In genomic region chr17:74493381-74493833, GRCh38 we compare ENCODE assay signal across 1 cellular context.
TF ChIP-seq lines count a peak whose summit lies in the region.

No MANE protein-coding gene starts in this region.

TF ChIP-seq in HepG2, 621 proteins besides CTCF, POLR2A, EP300 and RAD21:
- TF ChIP-seq HINFP (CRISPR knock-in tag; IDR thresholded peaks at IDR 0.05; ENCODE audit: low read depth) (0 out of 2 replicates have a peak, but pooled peaks have one; percentile 31), ZFP82 (CRISPR knock-in tag; IDR thresholded peaks at IDR 0.05; ENCODE audit: borderline replicate concordance) (no peak), PATZ1 (CRISPR knock-in tag; IDR thresholded peaks at IDR 0.05) (0 out of 2 replicates have a peak, but pooled peaks have one; percentile 48), ZNF891 (CRISPR knock-in tag; IDR thresholded peaks at IDR 0.05) (0 out of 2 replicates have a peak, but pooled peaks have one; percentile 43), CENPX (CRISPR knock-in tag; IDR thresholded peaks at IDR 0.05) (no peak), ZNF670 (CRISPR knock-in tag; IDR thresholded peaks at IDR 0.05; ENCODE audit: borderline replicate concordance) (no peak), THRA (CRISPR knock-in tag; IDR thresholded peaks at IDR 0.05; ENCODE audit: borderline replicate concordance) (peak; percentile 46; the same call in 1 of the 2 replicates), STAG1 (CRISPR knock-in tag; IDR thresholded peaks at IDR 0.05) (peak; percentile 98), ZNF331 (CRISPR knock-in tag; IDR thresholded peaks at IDR 0.05) (0 out of 2 replicates have a peak, but pooled peaks have one; percentile 26), PPARG (CRISPR knock-in tag; conservative IDR thresholded peaks at IDR 0.05) (0 out of 2 replicates have a peak, but pooled peaks have one; percentile 16), XRCC5 (optimal IDR thresholded peaks at IDR 0.05; ENCODE audit: low read length) (peak; percentile 65), MXI1 (IDR thresholded peaks at IDR 0.05; ENCODE audit: borderline replicate concordance, low read depth, low read length) (0 out of 3 replicates have a peak, but pooled peaks have one; percentile 17), THAP8 (CRISPR knock-in tag; IDR thresholded peaks at IDR 0.05; ENCODE audit: borderline replicate concordance) (0 out of 2 replicates have a peak, but pooled peaks have one; percentile 54), RNF2 (conservative IDR thresholded peaks at IDR 0.05; ENCODE audit: low read depth) (no peak), RXRB (CRISPR knock-in tag; IDR thresholded peaks at IDR 0.05; ENCODE audit: borderline replicate concordance) (peak; percentile 48; the same call in 1 of the 2 replicates), ZNF230 (CRISPR knock-in tag; IDR thresholded peaks at IDR 0.05) (no peak), ZNF501 (CRISPR knock-in tag; IDR thresholded peaks at IDR 0.05) (peak; percentile 58; the same call in 1 of the 2 replicates), NRL (CRISPR knock-in tag; IDR thresholded peaks at IDR 0.05; ENCODE audit: borderline replicate concordance) (0 out of 2 replicates have a peak, but pooled peaks have one; percentile 56), HNF1B (CRISPR knock-in tag; IDR thresholded peaks at IDR 0.05) (peak; percentile 65; the same call in 1 of the 2 replicates), HMGXB4 (CRISPR knock-in tag; IDR thresholded peaks at IDR 0.05; ENCODE audit: borderline replicate concordance in 1 of 2, low read depth in 1 of 2) (peak in 1 of 2 experiments; percentile 43; a peak in 1 of 4 replicates), ZNF607 (CRISPR knock-in tag; IDR thresholded peaks at IDR 0.05; ENCODE audit: borderline replicate concordance) (0 out of 2 replicates have a peak, but pooled peaks have one; percentile 21), ARID3A (IDR thresholded peaks at IDR 0.05; ENCODE audit: low read depth, low read length) (peak; percentile 74), SMAD3 (CRISPR knock-in tag; IDR thresholded peaks at IDR 0.05) (0 out of 2 replicates have a peak, but pooled peaks have one; percentile 37), TEAD3 (CRISPR knock-in tag; optimal IDR thresholded peaks at IDR 0.05; ENCODE audit: borderline replicate concordance) (peak; percentile 36), ZNF652 (CRISPR knock-in tag; IDR thresholded peaks at IDR 0.05; ENCODE audit: borderline replicate concordance, low read depth) (no peak), ATM (IDR thresholded peaks at IDR 0.05; ENCODE audit: borderline replicate concordance) (no peak), ZNF691 (CRISPR knock-in tag; IDR thresholded peaks at IDR 0.05; ENCODE audit: borderline replicate concordance, low read depth) (peak; percentile 39; the same call in 1 of the 2 replicates), RORA (CRISPR knock-in tag; IDR thresholded peaks at IDR 0.05) (no peak), SRSF4 (IDR thresholded peaks at IDR 0.05; ENCODE audit: low read depth, low read length, poor library complexity, severe bottlenecking) (no peak), ERF (CRISPR knock-in tag; IDR thresholded peaks at IDR 0.05) (0 out of 2 replicates have a peak, but pooled peaks have one; percentile 49), SMC3 (IDR thresholded peaks at IDR 0.05; ENCODE audit: low read length) (peak; percentile 97), MYPOP (CRISPR knock-in tag; IDR thresholded peaks at IDR 0.05) (peak; percentile 54; the same call in 1 of the 2 replicates)
